In the genomic region with DNA sequence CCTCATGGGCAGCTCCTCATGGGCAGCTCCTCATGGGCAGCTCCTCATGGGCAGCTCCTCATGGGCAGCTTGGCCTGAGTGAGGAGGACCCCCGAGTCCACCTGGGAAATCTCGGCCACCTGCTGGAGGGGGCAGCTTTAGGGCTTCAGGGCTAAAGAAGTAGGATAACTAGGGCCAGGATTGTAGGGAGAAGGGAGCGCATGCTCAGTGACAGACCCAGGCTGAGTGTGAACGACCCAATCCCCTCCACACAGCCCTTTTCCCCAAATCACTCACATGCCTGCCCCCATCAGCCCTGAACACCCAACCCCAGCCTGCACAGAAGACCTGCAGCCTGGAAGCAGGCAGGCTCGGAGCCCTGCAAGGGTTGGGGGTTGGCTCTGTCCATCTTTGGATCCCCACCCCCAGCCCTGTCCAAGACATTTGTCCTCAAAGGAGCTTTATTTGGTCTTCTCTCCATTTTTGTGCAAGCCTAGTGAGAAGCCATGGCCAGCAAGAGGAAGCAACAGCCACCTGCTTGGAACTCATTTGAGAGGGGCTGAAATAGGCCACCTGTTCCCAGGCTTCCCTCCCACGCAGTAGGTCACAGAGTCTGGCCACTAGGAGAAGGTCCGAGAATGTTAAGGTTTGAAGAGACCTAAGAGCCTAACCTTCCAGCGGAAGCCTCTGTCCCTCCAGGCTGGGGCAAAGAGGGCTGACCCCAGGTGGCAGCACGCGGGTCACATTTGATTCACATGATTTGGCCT, we compare ENCODE assay signal across 27 cellular contexts.
DNase-seq lines count a peak whose midpoint lies in the region; ATAC-seq and TF ChIP-seq lines count a peak whose summit lies in the region.
"Had no signal": no experiment of that assay in that cellular context is flagged by ENCODE, and none has a peak within 500 bp of the region (broad histone marks: within the 10 kb centered on the region; RNA-seq: fewer than 3 reads in every experiment).

No MANE protein-coding gene starts in this region.

- no peaks in the 10 kb centered on the region for H3K27me3 Mint-ChIP-seq in activated CD8-positive, alpha-beta memory T cell treated with anti-CD3 and anti-CD28 coated beads, Interleukin-2, amount 10 ng/mL, durations not matched to agents 7 days and 5 days
- no peaks in the 10 kb centered on the region for H3K27me3 Mint-ChIP-seq in osteocyte (ENCODE audit: unreplicated experiment)

- H3K9ac ChIP-seq in subcutaneous abdominal adipose tissue (ENCODE audit: low read length in 5 of 5), result no peak overlapping the region

- H3K27me3 ChIP-seq in subcutaneous abdominal adipose tissue (ENCODE audit: control insufficient read depth in 5 of 5, insufficient read depth in 4 of 5, low read length in 5 of 5), result no peaks in the 10 kb centered on the region
- H3K27me3 ChIP-seq: BE2C had no signal

- CTCF ChIA-PET in activated CD8-positive, alpha-beta memory T cell treated with anti-CD3 and anti-CD28 coated beads, Interleukin-2, amount 10 ng/mL, durations not matched to agents 7 days and 5 days (lab: Charles Lee), result no interaction called here

- peaks cover 0 to 59% (median 48%) of the 10 kb centered on the region in 5 donors for H3K4me1 ChIP-seq in subcutaneous abdominal adipose tissue (ENCODE audit: control insufficient read depth in 5 of 5, insufficient read depth in 5 of 5, low read length in 5 of 5)
- H3K4me1 ChIP-seq: BE2C had no signal

- H3K36me3 Mint-ChIP-seq in activated CD8-positive, alpha-beta memory T cell treated with anti-CD3 and anti-CD28 coated beads, Interleukin-2, amount 10 ng/mL, durations not matched to agents 7 days and 5 days, result no peaks in the 10 kb centered on the region
- peaks cover 5% of the 10 kb centered on the region for H3K36me3 Mint-ChIP-seq in osteocyte (ENCODE audit: unreplicated experiment)
- H3K36me3 Mint-ChIP-seq: CD14-positive monocyte had no signal

- H3K4me3 ChIP-seq in subcutaneous abdominal adipose tissue (ENCODE audit: low read depth in 1 of 5, low read length in 5 of 5), result no peak overlapping the region
- H3K4me3 ChIP-seq: GM12878, HAP-1 had no signal

- no peak for ATAC-seq in activated CD8-positive, alpha-beta memory T cell treated with anti-CD3 and anti-CD28 coated beads, Interleukin-2, amount 10 ng/mL, durations not matched to agents 7 days and 5 days
- no peak for ATAC-seq in left cardiac atrium
- ATAC-seq: GM12878, HepG2, PC-3 had no signal

- H3K9me3 Mint-ChIP-seq in activated CD8-positive, alpha-beta memory T cell treated with anti-CD3 and anti-CD28 coated beads, Interleukin-2, amount 10 ng/mL, durations not matched to agents 7 days and 5 days (ENCODE audit: low read depth), result no peaks in the 10 kb centered on the region
- H3K9me3 Mint-ChIP-seq in osteocyte (ENCODE audit: unreplicated experiment), result no peaks in the 10 kb centered on the region
- H3K9me3 Mint-ChIP-seq: CD8-positive, alpha-beta memory T cell; HFFc6 had no signal

- peaks cover 0 to 8% (median 3%) of the 10 kb centered on the region in 5 donors for H3K36me3 ChIP-seq in subcutaneous abdominal adipose tissue (ENCODE audit: control insufficient read depth in 5 of 5, insufficient read depth in 5 of 5, low read length in 5 of 5)
- H3K36me3 ChIP-seq: BE2C, HAP-1 had no signal

- H3K4me1 Mint-ChIP-seq in activated CD8-positive, alpha-beta memory T cell treated with anti-CD3 and anti-CD28 coated beads, Interleukin-2, amount 10 ng/mL, durations not matched to agents 7 days and 5 days, result peaks cover 22% of the 10 kb centered on the region
- H3K4me1 Mint-ChIP-seq in osteocyte (ENCODE audit: unreplicated experiment), result peaks cover 47% of the 10 kb centered on the region

- H3K9me3 ChIP-seq in subcutaneous abdominal adipose tissue (ENCODE audit: control insufficient read depth in 5 of 5, low read length in 5 of 5), result no peaks in the 10 kb centered on the region
- H3K9me3 ChIP-seq: BE2C, HAP-1 had no signal

- DNase-seq in activated CD8-positive, alpha-beta memory T cell treated with anti-CD3 and anti-CD28 coated beads, Interleukin-2, amount 10 ng/mL, durations not matched to agents 7 days and 5 days, result peak; percentile 31
- no peak for DNase-seq in activated CD8-positive, alpha-beta memory T cell treated with anti-CD3 and anti-CD28 coated beads, Interleukin-2, amount 50 U/mL, for 48 hours
- DNase-seq in osteocyte (ENCODE audit: extremely low spot score, unreplicated experiment) (no peak), left cardiac atrium (no peak), NCI-H128 (lab: John Stamatoyannopoulos, UW; ENCODE audit: unreplicated experiment) (no peak)
- no peak for DNase-seq in activated CD4-positive, alpha-beta T cell treated with anti-CD3 and anti-CD28 coated beads, Interleukin-2, amount 50 U/mL, for 4 hours
- DNase-seq: BE2C; CD8-positive, alpha-beta memory T cell; DMS 273 treated with DMSO at 0.1 percent for 48 hours; DMS79; GDM1; GOT3; HFFc6; Kasumi-1; NCI-H1092 treated with DMSO at 0.1 percent for 48 hours; NCI-H1436 treated with DMSO at 0.1 percent for 48 hours; NCI-H187 treated with DMSO at 0.1 percent for 48 hours; NCI-H524; NCI-H82; NK-92 treated with Interleukin-12 subunit alpha and Interleukin-12 subunit beta, amount 100 ng/mL, for 24 hours; PC-3 had no signal

- no peak overlapping the region for H3K27ac Mint-ChIP-seq in activated CD8-positive, alpha-beta memory T cell treated with anti-CD3 and anti-CD28 coated beads, Interleukin-2, amount 10 ng/mL, durations not matched to agents 7 days and 5 days
- H3K27ac Mint-ChIP-seq in osteocyte (ENCODE audit: unreplicated experiment), result peak overlapping the region; percentile 71
- H3K27ac Mint-ChIP-seq: CD14-positive monocyte; CD8-positive, alpha-beta memory T cell; HFFc6 had no signal

- H3K27ac ChIP-seq in subcutaneous abdominal adipose tissue (ENCODE audit: low read depth, low read length), result peak overlapping the region; percentile 73
- H3K27ac ChIP-seq: 22Rv1 had no signal

- no peak overlapping the region for H3K4me3 Mint-ChIP-seq in activated CD8-positive, alpha-beta memory T cell treated with anti-CD3 and anti-CD28 coated beads, Interleukin-2, amount 10 ng/mL, durations not matched to agents 7 days and 5 days
- H3K4me3 Mint-ChIP-seq in osteocyte (ENCODE audit: unreplicated experiment), result no peak overlapping the region
- H3K4me3 Mint-ChIP-seq: CD14-positive monocyte; CD8-positive, alpha-beta memory T cell; HFFc6 had no signal

- intact Hi-C loops in left cardiac atrium (cut with DNase I), result no loop called here

- no peak for TF ChIP-seq CTCF in osteocyte (IDR thresholded peaks at IDR 0.05)
